20 cellular contexts compared by ENCODE assay signal in the genomic region with DNA sequence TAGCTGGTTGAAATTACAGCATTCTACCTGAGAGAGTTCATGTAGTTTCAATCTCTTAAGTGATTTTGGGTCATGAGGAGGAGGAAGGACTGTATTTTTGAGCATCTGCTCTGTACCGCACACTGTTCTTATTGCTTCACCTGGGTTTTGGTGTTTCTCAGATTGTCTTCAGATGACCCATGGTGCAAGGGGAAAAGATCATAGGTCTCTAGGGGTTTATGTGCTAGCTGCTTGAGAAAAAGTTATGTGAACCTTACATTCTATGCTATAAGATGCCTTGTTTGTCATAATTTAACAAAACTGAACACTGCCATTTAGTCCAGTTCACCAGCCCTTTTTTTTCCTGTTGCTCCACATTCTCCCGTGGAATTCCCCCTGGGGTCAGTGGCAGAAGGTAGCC.
"Had no signal": no experiment of that assay in that cellular context is flagged by ENCODE, and none has a peak within 500 bp of the region (broad histone marks: within the 10 kb centered on the region; RNA-seq: fewer than 3 reads in every experiment).

No MANE protein-coding gene starts in this region.

- H3K27ac Mint-ChIP-seq: memory B cell; progenitor cell of endocrine pancreas; stimulated activated naive B cell treated with anti-CD40 and anti-IgM and Interleukin-4, amounts not matched to agents 10 μg/mL and 1 μg/mL and 100 μg/mL, for 72 hours had no signal

- H3K27ac ChIP-seq: left ventricle myocardium inferior, ovary, right atrium auricular region, right lobe of liver, stomach, testis, thyroid gland, transverse colon, upper lobe of left lung, vagina had no signal

- DNase-seq: islet precursor cell; left ventricle myocardium inferior; natural killer cell; ovary; right lobe of liver; stimulated activated CD4-positive, alpha-beta T cell treated with anti-CD3 and anti-CD28 coated beads, Interleukin-1b, Interleukin-23, amount 100 ng/mL, for 48 hours; stimulated activated CD4-positive, alpha-beta T cell treated with anti-CD3 and anti-CD28 coated beads, Interleukin-4, amount 100 ng/mL, for 1 hour; stimulated activated naive B cell treated with anti-CD40 and anti-IgM and Interleukin-4, amounts not matched to agents 10 μg/mL and 1 μg/mL and 100 μg/mL, for 72 hours; stimulated activated naive CD8-positive, alpha-beta T cell treated with anti-CD3 and anti-CD28 coated beads, Interleukin-15, Interleukin-2, amounts not matched to agents 100 U/mL and 50 U/mL, for 24 hours; stomach; testis; thyroid gland; transverse colon; upper lobe of left lung had no signal

- H3K4me2 ChIP-seq: smooth muscle cell had no signal

- H3K27me3 Mint-ChIP-seq: memory B cell; progenitor cell of endocrine pancreas; stimulated activated naive B cell treated with anti-CD40 and anti-IgM and Interleukin-4, amounts not matched to agents 10 μg/mL and 1 μg/mL and 100 μg/mL, for 72 hours had no signal

- H3K9me3 ChIP-seq: left ventricle myocardium inferior, ovary, right atrium auricular region, right lobe of liver, stomach, testis, thyroid gland, transverse colon, upper lobe of left lung, vagina had no signal

- H3K36me3 Mint-ChIP-seq: natural killer cell had no signal

- H3K27me3 ChIP-seq: ovary, right atrium auricular region, right lobe of liver, stomach, testis, thyroid gland, transverse colon, upper lobe of left lung, vagina had no signal

- ATAC-seq: natural killer cell; right lobe of liver; stimulated activated naive B cell treated with anti-CD40 and anti-IgM and Interleukin-4, amounts not matched to agents 10 μg/mL and 1 μg/mL and 100 μg/mL, for 72 hours; stimulated activated naive CD8-positive, alpha-beta T cell treated with anti-CD3 and anti-CD28 coated beads, Interleukin-15, Interleukin-2, amounts not matched to agents 100 U/mL and 50 U/mL, for 24 hours had no signal

- H3K36me3 ChIP-seq: ovary, right lobe of liver, thyroid gland, transverse colon, upper lobe of left lung, vagina had no signal

- H3K4me3 Mint-ChIP-seq: memory B cell; natural killer cell; stimulated activated naive B cell treated with anti-CD40 and anti-IgM and Interleukin-4, amounts not matched to agents 10 μg/mL and 1 μg/mL and 100 μg/mL, for 72 hours had no signal

- H3K9me3 Mint-ChIP-seq: memory B cell; natural killer cell; stimulated activated naive B cell treated with anti-CD40 and anti-IgM and Interleukin-4, amounts not matched to agents 10 μg/mL and 1 μg/mL and 100 μg/mL, for 72 hours had no signal

- H3K4me1 Mint-ChIP-seq: memory B cell; natural killer cell; stimulated activated naive B cell treated with anti-CD40 and anti-IgM and Interleukin-4, amounts not matched to agents 10 μg/mL and 1 μg/mL and 100 μg/mL, for 72 hours had no signal

- H3K4me3 ChIP-seq: left ventricle myocardium inferior, lung, ovary, right atrium auricular region, right lobe of liver, smooth muscle cell, stomach, testis, thyroid gland, transverse colon, upper lobe of left lung, vagina had no signal

- H3K4me1 ChIP-seq: left ventricle myocardium inferior, right atrium auricular region, right lobe of liver, stomach, testis, thyroid gland, transverse colon, upper lobe of left lung, vagina had no signal
